9 cellular contexts compared by ENCODE assay signal in the genomic region with DNA sequence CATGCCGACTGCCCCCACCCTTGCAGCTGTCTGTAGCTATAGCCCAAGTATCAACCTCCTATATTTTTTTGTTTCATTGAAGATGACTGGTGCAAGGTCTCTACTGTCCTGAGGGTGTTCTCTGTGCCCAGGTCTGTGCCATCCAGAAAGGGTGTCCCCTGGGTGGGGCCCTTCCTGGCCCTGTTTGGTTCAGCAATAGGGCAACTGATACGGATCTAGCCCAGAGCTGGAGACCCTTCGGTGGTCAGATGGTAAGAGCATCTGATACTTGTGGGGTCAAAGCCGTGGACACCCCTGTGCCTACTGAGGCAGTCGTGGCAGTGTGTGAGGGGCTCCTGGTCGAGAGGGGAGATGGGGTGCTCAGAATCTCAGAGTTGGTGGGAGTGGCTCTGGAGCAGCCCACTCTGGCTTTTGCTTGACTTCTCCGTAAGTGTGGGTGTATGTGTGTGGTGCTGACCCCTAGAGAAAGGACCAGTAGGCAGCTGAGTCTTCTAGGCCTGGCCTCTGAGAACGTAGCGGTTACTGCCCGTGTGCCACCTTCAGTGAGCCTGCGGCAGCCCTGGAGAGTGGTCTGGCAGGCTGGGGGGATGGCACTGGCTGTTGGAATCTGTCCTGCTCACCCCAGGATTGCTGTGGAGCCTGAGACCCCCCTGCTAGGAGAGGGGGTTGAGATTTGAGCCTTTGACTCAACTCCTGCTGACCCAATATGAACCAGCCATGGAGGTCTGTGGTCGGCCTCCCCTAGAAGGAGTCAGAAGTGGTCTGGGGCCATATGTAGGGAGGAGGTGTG. TPM values are rescaled to one million over a fixed set of nuclear protein-coding genes. Genes with fewer than 3 reads are reported as not detected.
DNase-seq lines count a peak whose midpoint lies in the region; ATAC-seq and TF ChIP-seq lines count a peak whose summit lies in the region.
"Had no signal": no experiment of that assay in that cellular context is flagged by ENCODE, and none has a peak within 500 bp of the region (broad histone marks: within the 10 kb centered on the region; RNA-seq: fewer than 3 reads in every experiment).

No MANE protein-coding gene starts in this region.

- H3K36me3 Mint-ChIP-seq in natural killer cell treated with Interleukin-12 subunit alpha and Interleukin-12 subunit beta and Interleukin-15 and Interleukin-18, amount 100 ng/mL, for 72 hours, result no peaks in the 10 kb centered on the region

- peak overlapping the region; percentile 83 for H3K9ac ChIP-seq in BLaER1
- no peak overlapping the region for H3K9ac ChIP-seq in KMS-11

- H3K4me1 ChIP-seq in BLaER1 (peaks cover 73% of the 10 kb centered on the region), KMS-11 (ENCODE audit: low read depth, poor library complexity, severe bottlenecking) (peaks cover 24% of the 10 kb centered on the region), suprapubic skin (peaks cover 55% of the 10 kb centered on the region)

- H3K79me2 ChIP-seq in KMS-11 (ENCODE audit: insufficient read depth, low read depth), result peaks cover 48% of the 10 kb centered on the region

- H3K4me3 ChIP-seq in BLaER1 (peak overlapping the region; percentile 93), KMS-11 (IDR thresholded peaks at IDR 0.05; ENCODE audit: insufficient read depth, low read depth, low read length) (no peak overlapping the region), suprapubic skin (no peak overlapping the region)

- H3K27me3 ChIP-seq in BLaER1 (no peaks in the 10 kb centered on the region), KMS-11 (ENCODE audit: insufficient read depth, low read depth) (no peaks in the 10 kb centered on the region), suprapubic skin (no peaks in the 10 kb centered on the region)

- ATAC-seq in natural killer cell treated with Interleukin-12 subunit alpha and Interleukin-12 subunit beta and Interleukin-15 and Interleukin-18, amount 100 ng/mL, for 72 hours, result no peak
- ATAC-seq in GM18907 (IDR thresholded peaks at IDR 0.05; ENCODE audit: unreplicated experiment) (no peak), GM21515 (IDR thresholded peaks at IDR 0.05; ENCODE audit: unreplicated experiment) (no peak)

- no peak for TF ChIP-seq EP300 in suprapubic skin (IDR thresholded peaks at IDR 0.05)

- H3K4me2 ChIP-seq in BLaER1 (peak overlapping the region; percentile 91), KMS-11 (peak overlapping the region; percentile 98; the same call in 1 of the 2 replicates)

- H3K36me3 ChIP-seq in BLaER1 (peaks cover 16% of the 10 kb centered on the region), KMS-11 (ENCODE audit: insufficient read depth) (peaks cover 4% of the 10 kb centered on the region; the same call in 1 of the 2 replicates), suprapubic skin (peaks cover 16% of the 10 kb centered on the region)

- H2AFZ ChIP-seq in KMS-11 (ENCODE audit: low read depth), result no peak overlapping the region

- no peak for DNase-seq in caudate nucleus (lab: John Stamatoyannopoulos, UW)
- no peak for DNase-seq in natural killer cell treated with Interleukin-12 subunit alpha and Interleukin-12 subunit beta and Interleukin-15 and Interleukin-18, amount 100 ng/mL, for 72 hours (ENCODE audit: low spot score)
- no peak for DNase-seq in NCI-H524 treated with DMSO at 0.1 percent for 48 hours (lab: John Stamatoyannopoulos, UW)
- DNase-seq in suprapubic skin (ENCODE audit: low spot score in 2 of 2), result no peak
- DNase-seq: GF-D8 had no signal

- TF ChIP-seq POLR2A in suprapubic skin (IDR thresholded peaks at IDR 0.05), result no peak

- peaks cover 0 to 3% of the 10 kb centered on the region in 2 donors for H3K27me3 Mint-ChIP-seq in natural killer cell treated with Interleukin-12 subunit alpha and Interleukin-12 subunit beta and Interleukin-15 and Interleukin-18, amount 100 ng/mL, for 72 hours

- H4K20me1 ChIP-seq in BLaER1 (peaks cover 62% of the 10 kb centered on the region), KMS-11 (ENCODE audit: insufficient read depth) (no peaks in the 10 kb centered on the region)

- no peaks in the 10 kb centered on the region for H3K9me3 Mint-ChIP-seq in natural killer cell treated with Interleukin-12 subunit alpha and Interleukin-12 subunit beta and Interleukin-15 and Interleukin-18, amount 100 ng/mL, for 72 hours

- TF ChIP-seq CTCF in KMS-11 (conservative IDR thresholded peaks at IDR 0.05; ENCODE audit: low read depth, low read length), result no peak
- TF ChIP-seq CTCF in suprapubic skin (IDR thresholded peaks at IDR 0.05), result no peak

- H3K27ac ChIP-seq in BLaER1 (peak overlapping the region; percentile 93), KMS-11 (no peak overlapping the region), caudate nucleus (ENCODE audit: low read depth, low read length) (peak overlapping the region; percentile 41), suprapubic skin (no peak overlapping the region)

- 73% methylated on average over 5 of the region's 12 CpGs for WGBS in suprapubic skin

- H3K9me3 ChIP-seq in BLaER1 (no peaks in the 10 kb centered on the region), suprapubic skin (no peaks in the 10 kb centered on the region)

- H3K4me3 Mint-ChIP-seq in natural killer cell treated with Interleukin-12 subunit alpha and Interleukin-12 subunit beta and Interleukin-15 and Interleukin-18, amount 100 ng/mL, for 72 hours, result peak overlapping the region; percentile 92

- peak overlapping the region; percentile 90 to 97 for H3K27ac Mint-ChIP-seq in natural killer cell treated with Interleukin-12 subunit alpha and Interleukin-12 subunit beta and Interleukin-15 and Interleukin-18, amount 100 ng/mL, for 72 hours

- peaks cover 32 to 47% of the 10 kb centered on the region in 2 donors for H3K4me1 Mint-ChIP-seq in natural killer cell treated with Interleukin-12 subunit alpha and Interleukin-12 subunit beta and Interleukin-15 and Interleukin-18, amount 100 ng/mL, for 72 hours (ENCODE audit: low read depth in 2 of 2)

RNA-seq across cellular contexts. Expression of a gene that starts 2.7 kb away (rescaled TPM):
- total RNA-seq in natural killer cell treated with Interleukin-12 subunit alpha and Interleukin-12 subunit beta and Interleukin-15 and Interleukin-18, amount 100 ng/mL, for 72 hours, result 100 to 1,000 TPM in 1 of 2 donors, 10 to 100 TPM in 1; 79.0 to 144 TPM
- 10 to 100 TPM; 48.4 to 69.1 (median 58.1) TPM for total RNA-seq in suprapubic skin

RNA-seq across cellular contexts. Expression of a gene that starts 2.9 kb away (rescaled TPM):
- total RNA-seq in natural killer cell treated with Interleukin-12 subunit alpha and Interleukin-12 subunit beta and Interleukin-15 and Interleukin-18, amount 100 ng/mL, for 72 hours, result under 1 TPM in 1 of 2 donors, not detected in 1; 0.64 TPM
- not detected for total RNA-seq in suprapubic skin

RNA-seq across cellular contexts. Expression of a gene that starts 33.6 kb away (rescaled TPM):
- total RNA-seq in natural killer cell treated with Interleukin-12 subunit alpha and Interleukin-12 subunit beta and Interleukin-15 and Interleukin-18, amount 100 ng/mL, for 72 hours, result 10 to 100 TPM in 1 of 2 donors, 1 to 10 TPM in 1; 8.4 to 25.1 TPM
- 10 to 100 TPM; 18.7 to 41.1 (median 32.3) TPM for total RNA-seq in suprapubic skin

RNA-seq across cellular contexts. Expression of a gene that starts 45.6 kb away (rescaled TPM):
- total RNA-seq in natural killer cell treated with Interleukin-12 subunit alpha and Interleukin-12 subunit beta and Interleukin-15 and Interleukin-18, amount 100 ng/mL, for 72 hours, result 10 to 100 TPM in 1 of 2 donors, 1 to 10 TPM in 1; 3.6 to 10.8 TPM
- 100 to 1,000 TPM; 103 to 366 (median 186) TPM for total RNA-seq in suprapubic skin

Comparison
In these comparisons a context has a peak if more than half of its experiments do, and no peak if none do; other contexts are left out.
1. H3K27ac ChIP-seq: peak in BLaER1 (single experiment) and caudate nucleus (single experiment); none in KMS-11 (single experiment) and suprapubic skin (single experiment).